In genomic region chr5:67395790-67396418, GRCh38 we compare ENCODE assay signal across 18 cellular contexts.
DNase-seq lines count a peak whose midpoint lies in the region; ATAC-seq and TF ChIP-seq lines count a peak whose summit lies in the region.
"Had no signal": no experiment of that assay in that cellular context is flagged by ENCODE, and none has a peak within 500 bp of the region (broad histone marks: within the 10 kb centered on the region; RNA-seq: fewer than 3 reads in every experiment).

No MANE protein-coding gene starts in this region.

- no peak overlapping the region for H3K4me2 ChIP-seq in SK-N-SH

- H3K36me3 ChIP-seq in SK-N-SH (replicated peaks in 1 of 2; ENCODE audit: control insufficient read depth in 1 of 2, insufficient read depth in 2 of 2, low read length in 1 of 2) = no peaks in the 10 kb centered on the region
- H3K36me3 ChIP-seq: HAP-1, neutrophil had no signal

- DNase-seq in SK-N-SH (no peak), RPMI8226 (peak; percentile 12), fibroblast of the aortic adventitia (ENCODE audit: low read depth) (peak; percentile 8), osteocyte (ENCODE audit: extremely low spot score, unreplicated experiment) (no peak), LoVo (ENCODE audit: low spot score) (no peak), erythroblast (lab: John Stamatoyannopoulos, UW) (no peak)
- DNase-seq: activated CD4-positive, alpha-beta memory T cell treated with anti-CD3 and anti-CD28 coated beads for 36 hours; activated gamma-delta T cell; amniotic stem cell; NCI-H1417 treated with DMSO at 0.1 percent for 48 hours; NCI-H2171; retina; stimulated activated CD4-positive, alpha-beta T cell treated with anti-CD3 and anti-CD28 coated beads, Interleukin-15, amount 100 ng/mL, for 24 hours had no signal

- no peak overlapping the region for H3K9ac ChIP-seq in SK-N-SH

- H3K36me3 Mint-ChIP-seq in osteocyte (ENCODE audit: unreplicated experiment) = no peaks in the 10 kb centered on the region
- H3K36me3 Mint-ChIP-seq: activated CD4-positive, alpha-beta memory T cell treated with anti-CD3 and anti-CD28 coated beads for 36 hours had no signal

- no peak overlapping the region for H2AFZ ChIP-seq in SK-N-SH (ENCODE audit: low read depth)

- no peak for TF ChIP-seq EP300 in SK-N-SH (IDR thresholded peaks at IDR 0.05; ENCODE audit: borderline replicate concordance in 1 of 2, low read depth in 1 of 2, low read length in 1 of 2)

- H3K4me3 ChIP-seq in SK-N-SH (ENCODE audit: low read depth in 2 of 2, low read length in 1 of 2) (no peak overlapping the region), fibroblast of the aortic adventitia (ENCODE audit: low read depth, low read length) (no peak overlapping the region)
- H3K4me3 ChIP-seq: HAP-1 had no signal

- H3K9me2 ChIP-seq in SK-N-SH = no peaks in the 10 kb centered on the region

- TF ChIP-seq POLR2A in erythroblast (IDR thresholded peaks at IDR 0.05; ENCODE audit: low read length) = no peak

- H3K4me1 Mint-ChIP-seq in osteocyte (ENCODE audit: unreplicated experiment) = peaks cover 7% of the 10 kb centered on the region

- no peaks in the 10 kb centered on the region; a peak in 3 of 4 replicates for H3K4me1 ChIP-seq in SK-N-SH (ENCODE audit: control insufficient read depth in 1 of 2, insufficient read depth in 2 of 2, low read depth in 1 of 2, low read length in 1 of 2)

- H3F3A ChIP-seq in SK-N-SH (replicated peaks; ENCODE audit: insufficient read depth) = no peaks in the 10 kb centered on the region

- H3K9me3 Mint-ChIP-seq in osteocyte (ENCODE audit: unreplicated experiment) = no peaks in the 10 kb centered on the region
- H3K9me3 Mint-ChIP-seq: activated CD4-positive, alpha-beta memory T cell treated with anti-CD3 and anti-CD28 coated beads for 36 hours had no signal

- H3K4me3 Mint-ChIP-seq in osteocyte (ENCODE audit: unreplicated experiment) = no peak overlapping the region
- H3K4me3 Mint-ChIP-seq: activated CD4-positive, alpha-beta memory T cell treated with anti-CD3 and anti-CD28 coated beads for 36 hours had no signal

- no peak overlapping the region for H3K27ac ChIP-seq in SK-N-SH (ENCODE audit: low read depth in 2 of 2, low read length in 1 of 2)
- H3K27ac ChIP-seq: epithelial cell of prostate, neutrophil had no signal

- POLR2A ChIA-PET in SK-N-SH (lab: Yijun Ruan, JAX) = no interaction called here

- H3K79me2 ChIP-seq in SK-N-SH (ENCODE audit: insufficient read depth) = no peaks in the 10 kb centered on the region

- ATAC-seq in SK-N-SH treated with all-trans-retinoic acid at 6 μM for 48 hours (no peak), HG03196 (IDR thresholded peaks at IDR 0.05; ENCODE audit: unreplicated experiment) (no peak)

- CTCF ChIA-PET in SK-N-SH (lab: Yijun Ruan, JAX) = interaction anchor here (0.7 to 2.2 kb wide), 6 partner anchors 9 to 150 kb away, joined by 3 to 7 read pairs (median 4); no protein-coding TSS in a partner anchor

- no peaks in the 10 kb centered on the region for H3K27me3 Mint-ChIP-seq in osteocyte (ENCODE audit: unreplicated experiment)
- H3K27me3 Mint-ChIP-seq: activated CD4-positive, alpha-beta memory T cell treated with anti-CD3 and anti-CD28 coated beads for 36 hours had no signal

- TF ChIP-seq CTCF in SK-N-SH (IDR thresholded peaks at IDR 0.05) = no peak; the same call in 1 of the 2 replicates
- TF ChIP-seq CTCF in fibroblast of the aortic adventitia (IDR thresholded peaks at IDR 0.05; ENCODE audit: insufficient read depth, low read length) = no peak
- TF ChIP-seq CTCF in osteocyte (IDR thresholded peaks at IDR 0.05) = peak; percentile 13

- WGBS in SK-N-SH (ENCODE audit: low lambda C conversion rate) = 59% methylated on average over 2 of the region's 2 CpGs

- no peak overlapping the region for H3K27ac Mint-ChIP-seq in osteocyte (ENCODE audit: unreplicated experiment)
- H3K27ac Mint-ChIP-seq: activated CD4-positive, alpha-beta memory T cell treated with anti-CD3 and anti-CD28 coated beads for 36 hours had no signal

- H4K20me1 ChIP-seq in SK-N-SH (ENCODE audit: insufficient read depth) = no peaks in the 10 kb centered on the region

- H3K27me3 ChIP-seq in SK-N-SH (ENCODE audit: insufficient read depth) = no peaks in the 10 kb centered on the region
- H3K27me3 ChIP-seq: neutrophil had no signal

- H3K9me3 ChIP-seq in SK-N-SH = no peaks in the 10 kb centered on the region
- H3K9me3 ChIP-seq: HAP-1, neutrophil had no signal

- peak; percentile 44 for TF ChIP-seq RAD21 in SK-N-SH (IDR thresholded peaks at IDR 0.05; ENCODE audit: low read length)

TF ChIP-seq in SK-N-SH, 30 proteins besides CTCF, POLR2A, EP300 and RAD21 (continues in another document):
- TF ChIP-seq TCF12 (IDR thresholded peaks at IDR 0.05) (no peak), FOXJ3 (CRISPR knock-in tag; IDR thresholded peaks at IDR 0.05) (no peak), PBX3 (IDR thresholded peaks at IDR 0.05) (no peak), GABPA (IDR thresholded peaks at IDR 0.05; ENCODE audit: low read depth) (no peak), POLR2AphosphoS5 (IDR thresholded peaks at IDR 0.05; ENCODE audit: low read depth, low read length) (no peak), YY1 (IDR thresholded peaks at IDR 0.05; ENCODE audit: low read depth) (no peak), NRF1 (IDR thresholded peaks at IDR 0.05; ENCODE audit: low read depth, low read length) (no peak), USF2 (IDR thresholded peaks at IDR 0.05; ENCODE audit: borderline replicate concordance, low read depth, low read length) (no peak), MEF2A (IDR thresholded peaks at IDR 0.05; ENCODE audit: borderline replicate concordance, low read depth) (no peak), GATA2 (CRISPR knock-in tag; IDR thresholded peaks at IDR 0.05) (no peak), CHD2 (IDR thresholded peaks at IDR 0.05; ENCODE audit: low read length, partially characterized antibody) (no peak), FOSL2 (IDR thresholded peaks at IDR 0.05; ENCODE audit: borderline replicate concordance, low read depth) (no peak)

TF ChIP-seq in SK-N-SH treated with all-trans-retinoic acid at 6 μM for 48 hours, 23 proteins besides CTCF, POLR2A, EP300 and RAD21:
- TF ChIP-seq CSRNP3 (CRISPR knock-in tag; IDR thresholded peaks at IDR 0.05) = no peak
- no peak for TF ChIP-seq SNAI2 (CRISPR knock-in tag; IDR thresholded peaks at IDR 0.05)
- no peak for TF ChIP-seq ZFP3 (CRISPR knock-in tag; IDR thresholded peaks at IDR 0.05)
- no peak for TF ChIP-seq PATZ1 (CRISPR knock-in tag; IDR thresholded peaks at IDR 0.05; ENCODE audit: borderline replicate concordance)
- no peak for TF ChIP-seq CREB5 (CRISPR knock-in tag; IDR thresholded peaks at IDR 0.05; ENCODE audit: low read depth)
TF ChIP-seq in SK-N-SH treated with all-trans-retinoic acid at 6 μM for 48 hours: peak in this region for 0.

Comparison
In these comparisons a context has a peak if more than half of its experiments do, and no peak if none do; other contexts are left out.
1. DNase-seq: peak in RPMI8226 (single experiment) and fibroblast of the aortic adventitia (single experiment); none in SK-N-SH (single experiment), osteocyte (single experiment), LoVo (single experiment) and erythroblast (0 of 2).